24 cellular contexts compared by ENCODE assay signal in the genomic region with DNA sequence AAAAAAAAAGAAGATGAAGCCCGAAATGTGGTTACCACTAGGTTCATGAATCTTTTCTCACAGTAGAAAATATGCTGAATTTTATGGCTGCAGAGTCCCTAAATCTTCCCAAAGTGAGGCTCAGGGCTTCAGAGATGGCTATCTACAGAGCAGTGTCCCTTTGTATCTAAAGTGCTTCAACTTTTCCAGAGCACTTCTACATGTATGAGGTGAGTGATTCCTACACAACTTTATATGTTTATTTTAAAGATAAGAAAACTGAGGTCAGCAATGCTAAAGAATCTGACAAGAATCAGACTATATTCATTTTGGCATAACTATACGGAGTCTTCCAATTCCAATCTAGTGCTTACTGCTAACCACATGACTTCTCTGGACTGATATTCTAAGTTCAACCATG.
"Had no signal": no experiment of that assay in that cellular context is flagged by ENCODE, and none has a peak within 500 bp of the region (broad histone marks: within the 10 kb centered on the region; RNA-seq: fewer than 3 reads in every experiment).

No MANE protein-coding gene starts in this region.

- H3K27me3 Mint-ChIP-seq: dendritic cell treated with granulocyte-macrophage colony-stimulating factor and Interleukin-4, amounts not matched to agents 40 ng/mL and 50 ng/mL, for 4 days; natural killer cell treated with Interleukin-12 subunit alpha and Interleukin-12 subunit beta and Interleukin-15 and Interleukin-18, amount 100 ng/mL, for 72 hours had no signal

- H3K27me3 ChIP-seq: colonic mucosa, gastrocnemius medialis, neutrophil, pancreas, stomach, thyroid gland, upper lobe of left lung had no signal

- H3K9me3 ChIP-seq: colonic mucosa, gastrocnemius medialis, lower lobe of right lung, neutrophil, pancreas, stomach, thyroid gland, upper lobe of left lung had no signal

- H3K36me3 ChIP-seq: colonic mucosa, gastrocnemius medialis, lower lobe of right lung, neutrophil, pancreas, stomach, thyroid gland, upper lobe of left lung had no signal

- H3K4me1 Mint-ChIP-seq: neural crest cell had no signal

- H3K27ac ChIP-seq: colonic mucosa, epithelial cell of prostate, gastrocnemius medialis, lower lobe of right lung, neutrophil, pancreas, upper lobe of left lung had no signal

- ATAC-seq: esophagus mucosa; gastrocnemius medialis; lower lobe of right lung; natural killer cell treated with Interleukin-12 subunit alpha and Interleukin-12 subunit beta and Interleukin-15 and Interleukin-18, amount 100 ng/mL, for 72 hours; sciatic nerve; stimulated activated effector memory CD8-positive, alpha-beta T cell treated with anti-CD3 and anti-CD28 coated beads, Interleukin-12 subunit alpha, Interleukin-12 subunit beta, amount 100 ng/mL, for 72 hours had no signal

- DNase-seq: colonic mucosa; effector CD8-positive, alpha-beta T cell; endodermal cell; gastrocnemius medialis; head of caudate nucleus; left ventricle myocardium superior; lower lobe of right lung; stimulated activated CD4-positive, alpha-beta T cell treated with anti-CD3 and anti-CD28 coated beads, Interleukin-2, amount 100 ng/mL, for 24 hours; stimulated activated CD4-positive, alpha-beta T cell treated with anti-CD3 and anti-CD28 coated beads, Interleukin-4, amount 100 ng/mL, for 24 hours; stimulated activated naive CD4-positive, alpha-beta T cell treated with Interleukin-2 at 50 U/mL for 16 hours; upper lobe of left lung had no signal

- H3K4me1 ChIP-seq: colonic mucosa, lower lobe of right lung, upper lobe of left lung had no signal

- H3K4me3 ChIP-seq: colonic mucosa, gastrocnemius medialis, lower lobe of right lung, pancreas, stomach, thyroid gland, upper lobe of left lung had no signal

- FAIRE-seq: keratinocyte, pancreas, urothelium cell line had no signal

- H3K27ac Mint-ChIP-seq: dendritic cell treated with granulocyte-macrophage colony-stimulating factor and Interleukin-4, amounts not matched to agents 40 ng/mL and 50 ng/mL, for 4 days; endodermal cell; natural killer cell treated with Interleukin-12 subunit alpha and Interleukin-12 subunit beta and Interleukin-15 and Interleukin-18, amount 100 ng/mL, for 72 hours; stimulated activated effector memory CD8-positive, alpha-beta T cell treated with anti-CD3 and anti-CD28 coated beads, Interleukin-12 subunit alpha, Interleukin-12 subunit beta, amount 100 ng/mL, for 72 hours had no signal

- H3K9me3 Mint-ChIP-seq: dendritic cell treated with granulocyte-macrophage colony-stimulating factor and Interleukin-4, amounts not matched to agents 40 ng/mL and 50 ng/mL, for 4 days; endodermal cell; natural killer cell treated with Interleukin-12 subunit alpha and Interleukin-12 subunit beta and Interleukin-15 and Interleukin-18, amount 100 ng/mL, for 72 hours; neural crest cell; stimulated activated effector memory CD8-positive, alpha-beta T cell treated with anti-CD3 and anti-CD28 coated beads, Interleukin-12 subunit alpha, Interleukin-12 subunit beta, amount 100 ng/mL, for 72 hours had no signal

- H3K4me3 Mint-ChIP-seq: dendritic cell treated with granulocyte-macrophage colony-stimulating factor and Interleukin-4, amounts not matched to agents 40 ng/mL and 50 ng/mL, for 4 days; endodermal cell; natural killer cell treated with Interleukin-12 subunit alpha and Interleukin-12 subunit beta and Interleukin-15 and Interleukin-18, amount 100 ng/mL, for 72 hours; neural crest cell; stimulated activated effector memory CD8-positive, alpha-beta T cell treated with anti-CD3 and anti-CD28 coated beads, Interleukin-12 subunit alpha, Interleukin-12 subunit beta, amount 100 ng/mL, for 72 hours had no signal
